ENCODE assay signal across 8 cellular contexts in the genomic region with DNA sequence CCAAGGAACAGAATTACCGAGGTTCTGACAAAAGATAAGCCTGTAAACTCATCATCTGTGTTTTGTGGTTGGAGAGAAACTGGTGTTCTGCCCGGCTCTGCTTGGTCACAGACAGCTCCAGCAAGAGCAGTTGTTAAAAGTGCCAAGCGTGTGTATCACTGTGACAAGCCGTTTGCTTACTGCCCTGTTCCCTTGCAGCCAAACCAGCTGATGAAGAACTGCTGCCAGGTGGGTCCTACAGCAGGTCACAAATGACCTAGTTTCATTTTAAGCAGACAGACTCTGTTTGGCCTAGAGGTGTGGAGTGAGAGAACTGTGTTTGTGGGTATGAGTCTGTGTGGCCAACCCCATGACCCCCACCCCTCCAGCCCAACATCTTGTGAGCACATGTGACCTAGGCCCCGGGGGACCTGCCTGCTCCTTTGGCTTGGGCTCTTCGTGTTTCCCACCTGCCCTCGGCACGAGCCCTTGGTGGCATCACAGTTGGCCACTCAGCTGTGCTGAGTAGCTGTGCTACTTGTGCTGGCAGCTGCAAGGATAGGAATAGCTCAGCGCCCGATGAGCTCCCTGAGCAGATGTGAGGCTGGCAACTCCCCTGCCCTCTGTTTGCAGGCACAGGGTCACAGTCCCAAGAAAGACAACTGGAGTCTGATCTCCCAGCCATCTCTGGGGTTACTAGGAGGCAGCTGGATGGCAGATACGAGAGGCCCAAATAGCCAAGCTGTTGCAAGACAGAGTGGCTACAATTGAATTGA. TPM values are rescaled to one million over a fixed set of nuclear protein-coding genes. Genes with fewer than 3 reads are reported as not detected.
A peak's percentile ranks its signal among the peaks of the same experiment; 100 is the strongest.
DNase-seq lines count a peak whose midpoint lies in the region; ATAC-seq and TF ChIP-seq lines count a peak whose summit lies in the region.

No MANE protein-coding gene starts in this region.

- H3K27me3 ChIP-seq in skeletal muscle satellite cell (ENCODE audit: control insufficient read depth, insufficient read depth, low read length) (no peaks in the 10 kb centered on the region), transverse colon (no peaks in the 10 kb centered on the region)

- in situ Hi-C loops in transverse colon (cut with MboI; ENCODE audit: low pct_ligation_motif_present in 1 of 4, low pct_unique_long_range_greater_than_20kb in 1 of 4, low sequenced_read_pairs in 3 of 4), result no loop called here

- no peaks in the 10 kb centered on the region for H3K27me3 Mint-ChIP-seq in central memory CD8-positive, alpha-beta T cell

- no peak for TF ChIP-seq CTCF in transverse colon (IDR thresholded peaks at IDR 0.05)

- no peak for DNase-seq in activated CD4-positive, CD25-positive, alpha-beta regulatory T cell treated with anti-CD3 and anti-CD28 coated beads, Interleukin-2, amount 50 U/mL, for 72 hours
- DNase-seq in central memory CD8-positive, alpha-beta T cell (ENCODE audit: low spot score in 2 of 2), result no peak
- DNase-seq in GF-D8 (lab: John Stamatoyannopoulos, UW) (no peak), transverse colon (no peak)
- no peak for DNase-seq in activated CD4-positive, alpha-beta T cell treated with anti-CD3 and anti-CD28 coated beads for 4 hours

- TF ChIP-seq EP300 in transverse colon (IDR thresholded peaks at IDR 0.05; ENCODE audit: low read depth), result no peak

- peak; percentile 22 to 51 for ATAC-seq in activated CD4-positive, CD25-positive, alpha-beta regulatory T cell treated with anti-CD3 and anti-CD28 coated beads, Interleukin-2, amount 50 U/mL, for 24 hours
- ATAC-seq in HG03354 (IDR thresholded peaks at IDR 0.05; ENCODE audit: poor library complexity, severe bottlenecking, unreplicated experiment), result peak; percentile 72
- peak; percentile 21 for ATAC-seq in central memory CD8-positive, alpha-beta T cell (replicated peaks; ENCODE audit: extremely low read depth, poor library complexity, severe bottlenecking)

- TF ChIP-seq POLR2A in transverse colon (IDR thresholded peaks at IDR 0.05), result no peak

- H3K4me3 ChIP-seq in skeletal muscle satellite cell (ENCODE audit: low read length) (no peak overlapping the region), transverse colon (no peak overlapping the region)

- 76% methylated on average over 11 of the region's 11 CpGs; no CpG with 5 or more reads in 1 of the 2 donors for WGBS in transverse colon (ENCODE audit: low coverage in 1 of 2), 2 donors

- peaks cover 1% of the 10 kb centered on the region for H3K36me3 Mint-ChIP-seq in central memory CD8-positive, alpha-beta T cell (ENCODE audit: insufficient read depth)

- H3K27ac Mint-ChIP-seq in central memory CD8-positive, alpha-beta T cell (ENCODE audit: low read depth), result no peak overlapping the region

- peak overlapping the region; percentile 19 for H3K4me2 ChIP-seq in skeletal muscle satellite cell (ENCODE audit: low read length)

- peaks cover 21% of the 10 kb centered on the region for H3K4me1 ChIP-seq in skeletal muscle satellite cell (ENCODE audit: control insufficient read depth, insufficient read depth, low read length)
- peaks cover 0 to 8% (median 0%) of the 10 kb centered on the region in 4 donors for H3K4me1 ChIP-seq in transverse colon

- intact Hi-C loops in transverse colon (cut with DNase I; ENCODE audit: low total_unique reads), result no loop called here

- no peaks in the 10 kb centered on the region for H3K9me3 Mint-ChIP-seq in central memory CD8-positive, alpha-beta T cell

- H3K9me3 ChIP-seq in skeletal muscle satellite cell (replicated peaks; ENCODE audit: low read length) (no peaks in the 10 kb centered on the region), transverse colon (no peaks in the 10 kb centered on the region)

- H3K4me3 Mint-ChIP-seq in central memory CD8-positive, alpha-beta T cell, result no peak overlapping the region

- H3K4me1 Mint-ChIP-seq in central memory CD8-positive, alpha-beta T cell, result no peaks in the 10 kb centered on the region

- H3K9ac ChIP-seq in skeletal muscle satellite cell (ENCODE audit: low read depth, low read length), result no peak overlapping the region

- H3K36me3 ChIP-seq in skeletal muscle satellite cell (ENCODE audit: insufficient read depth, low read length) (no peaks in the 10 kb centered on the region), transverse colon (no peaks in the 10 kb centered on the region)

- H3K27ac ChIP-seq in transverse colon, result no peak overlapping the region

RNA-seq across cellular contexts. Expression of gene OXER1, which starts 9.7 kb away (rescaled TPM):
- total RNA-seq in skeletal muscle satellite cell (2012; rRNA removed), result not detected in 2 replicates
- total RNA-seq in transverse colon, result 1 to 10 TPM in 2 of 4 donors, under 1 TPM in 1, not detected in 1; 0.48 to 6.4 (median 4.9) TPM

RNA-seq across cellular contexts. Expression of gene HAAO, which starts 38.2 kb away (rescaled TPM):
- total RNA-seq in skeletal muscle satellite cell (2012; rRNA removed), result not detected in 2 replicates
- 10 to 100 TPM in 1 of 4 donors, 1 to 10 TPM in 2, not detected in 1; 1.9 to 29.4 (median 4.0) TPM for total RNA-seq in transverse colon

Comparison
In these comparisons a context has a peak if more than half of its experiments do, and no peak if none do; other contexts are left out.
1. ATAC-seq: peak in every context shown above with its lines; median percentile 72 in HG03354; 36 in activated CD4-positive, CD25-positive, alpha-beta regulatory T cell treated with anti-CD3 and anti-CD28 coated beads, Interleukin-2, amount 50 U/mL, for 24 hours; 21 in central memory CD8-positive, alpha-beta T cell.